ENCODE assay signal across 15 cellular contexts in genomic region chr4:4837316-4837715, GRCh38. TPM values are rescaled to one million over a fixed set of nuclear protein-coding genes. Genes with fewer than 3 reads are reported as not detected.
DNase-seq lines count a peak whose midpoint lies in the region; ATAC-seq and TF ChIP-seq lines count a peak whose summit lies in the region.
"Had no signal": no experiment of that assay in that cellular context is flagged by ENCODE, and none has a peak within 500 bp of the region (broad histone marks: within the 10 kb centered on the region; RNA-seq: fewer than 3 reads in every experiment).

No MANE protein-coding gene starts in this region.

- H2BK120ac ChIP-seq in neuronal stem cell (ENCODE audit: low read depth, low read length) = no peak overlapping the region

- peak overlapping the region; percentile 69 for H3K27ac ChIP-seq in neuronal stem cell (replicated peaks; ENCODE audit: low read length)
- H3K27ac ChIP-seq in thyroid gland = no peak overlapping the region
- H3K27ac ChIP-seq in gastrocnemius medialis = no peak overlapping the region
- H3K27ac ChIP-seq: PC-9, SJSA1 had no signal

- DNase-seq in activated effector memory CD4-positive, alpha-beta T cell treated with anti-CD3 and anti-CD28 coated beads, Interleukin-2, amount 50 U/mL, for 16 hours = peak; percentile 6
- no peak for DNase-seq in activated effector memory CD4-positive, alpha-beta T cell treated with Interleukin-2 at 50 U/mL for 16 hours
- DNase-seq in RKO (ENCODE audit: low spot score) (peak; percentile 45), fibroblast of mammary gland (ENCODE audit: low read depth) (peak; percentile 80), neuronal stem cell (ENCODE audit: low spot score) (no peak), NCI-H774 (lab: John Stamatoyannopoulos, UW) (no peak), thyroid gland (no peak), gastrocnemius medialis (no peak)
- DNase-seq: HCEC 1CT, NCI-H1417 treated with DMSO at 0.1 percent for 48 hours, NCI-H2029, NCI-H748 treated with DMSO at 0.1 percent for 48 hours, PC-9 had no signal

- ATAC-seq in gastrocnemius medialis = no peak

- H2BK5ac ChIP-seq in neuronal stem cell (ENCODE audit: low read length) = no peak overlapping the region

- H4K91ac ChIP-seq in neuronal stem cell (ENCODE audit: low read depth, low read length, poor library complexity) = no peak overlapping the region

- no peak overlapping the region for H4K8ac ChIP-seq in neuronal stem cell (ENCODE audit: low read depth, low read length)

- no peak overlapping the region for H3K23ac ChIP-seq in neuronal stem cell (ENCODE audit: low read depth, low read length, poor library complexity)

- H3K4me3 ChIP-seq in fibroblast of mammary gland (ENCODE audit: control insufficient read depth, low read depth, low read length) (no peak overlapping the region), neuronal stem cell (ENCODE audit: low read length in 2 of 2) (peak overlapping the region in 1 of 2 donors; percentile 63), thyroid gland (replicated peaks in 1 of 3) (no peak overlapping the region), gastrocnemius medialis (no peak overlapping the region)
- H3K4me3 ChIP-seq: PC-9, SJSA1 had no signal

- H3K79me1 ChIP-seq in neuronal stem cell (ENCODE audit: low read depth, low read length) = no peaks in the 10 kb centered on the region

- H3K36me3 ChIP-seq in neuronal stem cell (replicated peaks in 1 of 2; ENCODE audit: control insufficient read depth in 2 of 2, insufficient read depth in 2 of 2, low read length in 2 of 2) = no peaks in the 10 kb centered on the region
- no peaks in the 10 kb centered on the region for H3K36me3 ChIP-seq in thyroid gland
- no peaks in the 10 kb centered on the region for H3K36me3 ChIP-seq in gastrocnemius medialis
- H3K36me3 ChIP-seq: SJSA1 had no signal

- peak overlapping the region; percentile 76 for H3K18ac ChIP-seq in neuronal stem cell (ENCODE audit: low read length)

- H3K9me3 ChIP-seq in neuronal stem cell (replicated peaks in 1 of 2; ENCODE audit: control insufficient read depth in 2 of 2, insufficient read depth in 1 of 2, low read depth in 1 of 2, low read length in 2 of 2) (no peaks in the 10 kb centered on the region), thyroid gland (no peaks in the 10 kb centered on the region), gastrocnemius medialis (no peaks in the 10 kb centered on the region)
- H3K9me3 ChIP-seq: SJSA1 had no signal

- no CpG with 5 or more reads among the region's 2 CpGs for WGBS in neuronal stem cell (ENCODE audit: extremely low coverage in 2 of 2, insufficient read length in 2 of 2, insufficient replicate concordance in 1 of 2), 2 donors
- whole genome bisulfite sequencing in thyroid gland, 2 donors = 69 to 87% methylated on average over 2 of the region's 2 CpGs

- intact Hi-C loops in thyroid gland (cut with DNase I) = no loop called here
- intact Hi-C loops in gastrocnemius medialis (cut with DNase I; ENCODE audit: low total_unique reads) = no loop called here

- H3K27me3 ChIP-seq in neuronal stem cell (ENCODE audit: control insufficient read depth in 3 of 3, insufficient read depth in 3 of 3, low read depth in 1 of 3, low read length in 3 of 3) (peaks cover 0 to 43% (median 0%) of the 10 kb centered on the region in 3 experiments), thyroid gland (no peaks in the 10 kb centered on the region), gastrocnemius medialis (peaks cover 3 to 6% (median 6%) of the 10 kb centered on the region in 3 donors)
- H3K27me3 ChIP-seq: SJSA1 had no signal

- no peak overlapping the region for H2BK12ac ChIP-seq in neuronal stem cell (ENCODE audit: low read length)

- no peak overlapping the region for H3K4me2 ChIP-seq in neuronal stem cell (ENCODE audit: insufficient read depth, low read length, poor library complexity, severe bottlenecking)
- H3K4me2 ChIP-seq: PC-9 had no signal

- H3K4me1 ChIP-seq in neuronal stem cell (ENCODE audit: control insufficient read depth in 2 of 2, insufficient read depth in 1 of 2, low read depth in 1 of 2, low read length in 2 of 2) = peaks cover 14 to 19% of the 10 kb centered on the region in 2 donors
- no peaks in the 10 kb centered on the region for H3K4me1 ChIP-seq in thyroid gland
- H3K4me1 ChIP-seq in gastrocnemius medialis = no peaks in the 10 kb centered on the region
- H3K4me1 ChIP-seq: SJSA1 had no signal

- H2AFZ ChIP-seq in neuronal stem cell (ENCODE audit: low read length) = no peak overlapping the region
- H2AFZ ChIP-seq: PC-9 had no signal

- in situ Hi-C loops in gastrocnemius medialis (cut with MboI; ENCODE audit: low sequenced_read_pairs in 4 of 4) = no loop called here

- peak overlapping the region; percentile 13 for H3K9ac ChIP-seq in neuronal stem cell (ENCODE audit: low read depth, low read length, poor library complexity)

- TF ChIP-seq CTCF in fibroblast of mammary gland (conservative IDR thresholded peaks at IDR 0.05; ENCODE audit: control insufficient read depth, insufficient read depth, low read depth, low read length) (no peak), thyroid gland (IDR thresholded peaks at IDR 0.05) (no peak), gastrocnemius medialis (IDR thresholded peaks at IDR 0.05 in 4 of 5, conservative IDR thresholded peaks at IDR 0.05 in 1 of 5) (no peak)

- H2AK5ac ChIP-seq in neuronal stem cell (ENCODE audit: low read depth, low read length) = no peak overlapping the region

- no peak overlapping the region for H3K4ac ChIP-seq in neuronal stem cell (ENCODE audit: low read length)

- TF ChIP-seq POLR2A in thyroid gland (IDR thresholded peaks at IDR 0.05) (no peak), gastrocnemius medialis (IDR thresholded peaks at IDR 0.05) (no peak)

- no peak overlapping the region for H2BK15ac ChIP-seq in neuronal stem cell (ENCODE audit: low read length)

- H3K14ac ChIP-seq in neuronal stem cell (ENCODE audit: low read length) = no peak overlapping the region

RNA-seq across cellular contexts. Expression of gene MSX1, which starts 22.1 kb away (rescaled TPM):
- polyA plus RNA-seq in neuronal stem cell (2013, experiment 1 of 2) = 1.6 TPM
- 1.8 TPM for polyA plus RNA-seq in neuronal stem cell (2013, experiment 2 of 2)
- 10 to 100 TPM in 3 of 4 donors, 1 to 10 TPM in 1; 5.0 to 20.8 (median 12.9) TPM for total RNA-seq in thyroid gland
- 1 to 10 TPM; 1.2 to 4.4 (median 2.5) TPM for total RNA-seq in gastrocnemius medialis
- total RNA-seq: PC-9 had no signal
- polyA plus RNA-seq: CD14-positive monocyte had no signal

Comparison
In these comparisons a context has a peak if more than half of its experiments do, and no peak if none do; other contexts are left out.
1. DNase-seq: peak in activated effector memory CD4-positive, alpha-beta T cell treated with anti-CD3 and anti-CD28 coated beads, Interleukin-2, amount 50 U/mL, for 16 hours (single experiment), RKO (single experiment) and fibroblast of mammary gland (single experiment); none in activated effector memory CD4-positive, alpha-beta T cell treated with Interleukin-2 at 50 U/mL for 16 hours (single experiment), neuronal stem cell (single experiment), NCI-H774 (single experiment), thyroid gland (0 of 2) and gastrocnemius medialis (0 of 2).